14 cellular contexts compared by ENCODE assay signal in the genomic region with DNA sequence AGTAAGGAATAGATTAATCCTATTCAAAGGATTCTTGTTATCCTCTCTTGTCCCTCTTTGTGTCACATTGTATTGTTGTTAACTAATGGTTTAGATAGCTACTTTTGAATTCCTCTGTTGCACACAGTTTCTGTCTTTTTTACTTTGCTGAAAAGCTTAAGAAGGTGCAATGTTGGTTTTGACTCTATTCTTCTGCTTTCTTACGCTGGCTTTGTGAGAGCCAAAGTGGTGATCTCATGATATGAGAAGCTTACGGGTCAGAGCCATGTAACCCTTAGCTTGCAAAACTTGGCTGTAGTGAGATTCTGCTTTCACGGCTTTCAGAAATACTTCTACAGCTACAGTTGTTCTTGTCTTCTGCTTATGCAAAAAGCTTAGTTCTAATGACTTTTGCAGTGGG.
DNase-seq lines count a peak whose midpoint lies in the region; ATAC-seq and TF ChIP-seq lines count a peak whose summit lies in the region.
"Had no signal": no experiment of that assay in that cellular context is flagged by ENCODE, and none has a peak within 500 bp of the region (broad histone marks: within the 10 kb centered on the region; RNA-seq: fewer than 3 reads in every experiment).

No MANE protein-coding gene starts in this region.

- no peaks in the 10 kb centered on the region for H3K9me3 ChIP-seq in fibroblast of lung (ENCODE audit: control insufficient read depth, insufficient read depth, low read depth, low read length)
- H3K9me3 ChIP-seq: BLaER1, breast epithelium, Peyer's patch had no signal

- H3K27me3 Mint-ChIP-seq in neural crest cell (ENCODE audit: low read depth) (no peaks in the 10 kb centered on the region), T-cell (no peaks in the 10 kb centered on the region)
- H3K27me3 Mint-ChIP-seq: activated T-helper 17 cell treated with anti-CD3 and anti-CD28 coated beads, Interleukin-2, amount 50 U/mL, for 72 hours had no signal

- DNase-seq in AG08395 (ENCODE audit: low spot score) (peak; percentile 26), NCI-H2227 (lab: John Stamatoyannopoulos, UW; ENCODE audit: unreplicated experiment) (peak; percentile 12), fibroblast of lung (ENCODE audit: low read depth in 2 of 2) (peak; percentile 89 to 92), neural crest cell (ENCODE audit: low read depth, low spot score) (no peak), ureter (ENCODE audit: low spot score) (no peak), GOT3 (lab: John Stamatoyannopoulos, UW) (no peak), cerebellar nuclear complex (lab: John Stamatoyannopoulos, UW) (no peak), T-cell (no peak)
- DNase-seq: Peyer's patch had no signal

- no peaks in the 10 kb centered on the region for H4K20me1 ChIP-seq in fibroblast of lung (ENCODE audit: control insufficient read depth, extremely low read depth, insufficient read depth, low read length)
- H4K20me1 ChIP-seq: BLaER1 had no signal

- H3K4me1 Mint-ChIP-seq in neural crest cell = peaks cover 26% of the 10 kb centered on the region
- no peaks in the 10 kb centered on the region for H3K4me1 Mint-ChIP-seq in T-cell
- H3K4me1 Mint-ChIP-seq: activated T-helper 17 cell treated with anti-CD3 and anti-CD28 coated beads, Interleukin-2, amount 50 U/mL, for 72 hours had no signal

- H3K36me3 ChIP-seq in fibroblast of lung (ENCODE audit: control insufficient read depth, insufficient read depth, low read length) = no peaks in the 10 kb centered on the region
- H3K36me3 ChIP-seq: BLaER1, breast epithelium, Peyer's patch had no signal

- H3K4me2 ChIP-seq in fibroblast of lung (ENCODE audit: extremely low read depth, insufficient read depth, low read length) = peak overlapping the region; percentile 35
- H3K4me2 ChIP-seq: BLaER1 had no signal

- H3K9me3 Mint-ChIP-seq in neural crest cell (peaks cover 8% of the 10 kb centered on the region), T-cell (peaks cover 5 to 24% (median 12%) of the 10 kb centered on the region in 3 donors)

- H3K27ac ChIP-seq in fibroblast of lung (ENCODE audit: insufficient read depth, low read length) = no peak overlapping the region
- H3K27ac ChIP-seq: BLaER1, breast epithelium, epithelial cell of prostate, Peyer's patch had no signal

- POLR2A ChIA-PET in T-cell (lab: Charles Lee) = no interaction called here

- TF ChIP-seq CTCF in fibroblast of lung (conservative IDR thresholded peaks at IDR 0.05 in 1 of 2, IDR thresholded peaks at IDR 0.05 in 1 of 2; ENCODE audit: low read depth in 1 of 2, low read length in 2 of 2) (no peak), neural crest cell (conservative IDR thresholded peaks at IDR 0.05) (no peak)

- CTCF ChIA-PET in T-cell (lab: Charles Lee) = no interaction called here

- no peak overlapping the region for H3K9ac ChIP-seq in fibroblast of lung (ENCODE audit: insufficient read depth, low read length)
- H3K9ac ChIP-seq: BLaER1 had no signal

- H3K27ac Mint-ChIP-seq in neural crest cell (ENCODE audit: unreplicated experiment) (peak overlapping the region; percentile 94), T-cell (no peak overlapping the region)
- H3K27ac Mint-ChIP-seq: activated T-helper 17 cell treated with anti-CD3 and anti-CD28 coated beads, Interleukin-2, amount 50 U/mL, for 72 hours had no signal

- peak overlapping the region in 2 of 4 experiments; percentile 1 to 3 for H3K4me3 ChIP-seq in fibroblast of lung (replicated peaks in 1 of 4; ENCODE audit: control extremely low read depth in 1 of 4, insufficient read depth in 1 of 4, low read depth in 3 of 4, low read length in 4 of 4)
- H3K4me3 ChIP-seq: BLaER1, breast epithelium, Peyer's patch had no signal

- no peaks in the 10 kb centered on the region for H3K27me3 ChIP-seq in fibroblast of lung (ENCODE audit: control insufficient read depth, insufficient read depth, low read length)
- H3K27me3 ChIP-seq: BLaER1, breast epithelium, Peyer's patch had no signal

- no peak overlapping the region for H3K4me3 Mint-ChIP-seq in neural crest cell
- H3K4me3 Mint-ChIP-seq in T-cell = no peak overlapping the region
- H3K4me3 Mint-ChIP-seq: activated T-helper 17 cell treated with anti-CD3 and anti-CD28 coated beads, Interleukin-2, amount 50 U/mL, for 72 hours had no signal

- no peak for ATAC-seq in T-cell (replicated peaks in 1 of 4)
- ATAC-seq: activated T-helper 17 cell treated with anti-CD3 and anti-CD28 coated beads, Interleukin-2, amount 50 U/mL, for 72 hours; HCT116 had no signal

- H3K4me1 ChIP-seq in fibroblast of lung (ENCODE audit: control insufficient read depth, extremely low read depth, insufficient read depth, low read length) = no peaks in the 10 kb centered on the region
- H3K4me1 ChIP-seq: BLaER1, breast epithelium, Peyer's patch had no signal

- H3K79me2 ChIP-seq in fibroblast of lung (ENCODE audit: control insufficient read depth, insufficient read depth, low read length) = no peaks in the 10 kb centered on the region

- H2AFZ ChIP-seq in fibroblast of lung (ENCODE audit: low read length) = no peak overlapping the region

- H3K36me3 Mint-ChIP-seq in neural crest cell (ENCODE audit: low read depth) = no peaks in the 10 kb centered on the region
- no peaks in the 10 kb centered on the region for H3K36me3 Mint-ChIP-seq in T-cell

Comparison
In these comparisons a context has a peak if more than half of its experiments do, and no peak if none do; other contexts are left out.
1. DNase-seq: peak in AG08395 (single experiment), NCI-H2227 (single experiment) and fibroblast of lung (2 of 2); none in neural crest cell (single experiment), ureter (single experiment), GOT3 (single experiment), cerebellar nuclear complex (0 of 2) and T-cell (0 of 34).